Comparison of ENCODE assay signal across 15 cellular contexts in genomic region chr16:88495268-88495772, GRCh38.
"Had no signal": no experiment of that assay in that cellular context is flagged by ENCODE, and none has a peak within 500 bp of the region (broad histone marks: within the 10 kb centered on the region; RNA-seq: fewer than 3 reads in every experiment).

No MANE protein-coding gene starts in this region.

- ATAC-seq: body of pancreas had no signal

- H3K36me3 ChIP-seq: left ventricle myocardium inferior, tibial nerve, uterus had no signal

- H3K9me3 ChIP-seq: body of pancreas, left ventricle myocardium inferior, uterus had no signal

- H3K4me1 ChIP-seq: uterus had no signal

- H3K4me3 ChIP-seq: body of pancreas, dorsolateral prefrontal cortex, left ventricle myocardium inferior, tibial nerve, uterus had no signal

- H3K9me3 Mint-ChIP-seq: activated naive CD8-positive, alpha-beta T cell treated with anti-CD3 and anti-CD28 coated beads, Interleukin-2, amount 10 ng/mL, durations not matched to agents 7 days and 5 days; activated T-helper 1 cell treated with anti-CD3 and anti-CD28 coated beads, Interleukin-12 subunit alpha, Interleukin-12 subunit beta, Interleukin-2, Interleukin-4 antibody, amounts not matched to agents 30 ng/mL and 10 ng/mL and 1 ng/mL, durations not matched to agents 14 hours and 24 hours and 36 hours; stimulated activated naive CD8-positive, alpha-beta T cell treated with anti-CD3 and anti-CD28 coated beads, Interleukin-15, Interleukin-2, amounts not matched to agents 100 ng/mL and 50 ng/mL, for 24 hours had no signal

- H3K4me3 Mint-ChIP-seq: activated naive CD8-positive, alpha-beta T cell treated with anti-CD3 and anti-CD28 coated beads, Interleukin-2, amount 10 ng/mL, durations not matched to agents 7 days and 5 days; activated T-helper 1 cell treated with anti-CD3 and anti-CD28 coated beads, Interleukin-12 subunit alpha, Interleukin-12 subunit beta, Interleukin-2, Interleukin-4 antibody, amounts not matched to agents 30 ng/mL and 10 ng/mL and 1 ng/mL, durations not matched to agents 14 hours and 24 hours and 36 hours; stimulated activated naive CD8-positive, alpha-beta T cell treated with anti-CD3 and anti-CD28 coated beads, Interleukin-15, Interleukin-2, amounts not matched to agents 100 ng/mL and 50 ng/mL, for 24 hours had no signal

- H3K4me1 Mint-ChIP-seq: activated naive CD8-positive, alpha-beta T cell treated with anti-CD3 and anti-CD28 coated beads, Interleukin-2, amount 10 ng/mL, durations not matched to agents 7 days and 5 days had no signal

- H3K27me3 Mint-ChIP-seq: activated naive CD8-positive, alpha-beta T cell treated with anti-CD3 and anti-CD28 coated beads, Interleukin-2, amount 10 ng/mL, durations not matched to agents 7 days and 5 days; stimulated activated naive CD8-positive, alpha-beta T cell treated with anti-CD3 and anti-CD28 coated beads, Interleukin-15, Interleukin-2, amounts not matched to agents 100 ng/mL and 50 ng/mL, for 24 hours had no signal

- H3K36me3 Mint-ChIP-seq: activated naive CD8-positive, alpha-beta T cell treated with anti-CD3 and anti-CD28 coated beads, Interleukin-2, amount 10 ng/mL, durations not matched to agents 7 days and 5 days had no signal

- H3K27me3 ChIP-seq: body of pancreas, dorsolateral prefrontal cortex, uterus had no signal

- H3K27ac ChIP-seq: body of pancreas, dorsolateral prefrontal cortex, left ventricle myocardium inferior, tibial nerve, uterus had no signal

- DNase-seq: activated CD4-positive, alpha-beta T cell treated with anti-CD3 and anti-CD28 coated beads, Interleukin-2, amount 50 U/mL, for 1 hour; activated CD4-positive, CD25-positive, alpha-beta regulatory T cell treated with anti-CD3 and anti-CD28 coated beads, Interleukin-2, amount 50 U/mL, for 72 hours; activated naive CD8-positive, alpha-beta T cell treated with anti-CD3 and anti-CD28 coated beads, Interleukin-2, amount 10 ng/mL, durations not matched to agents 7 days and 5 days; body of pancreas; caudate nucleus; dorsolateral prefrontal cortex; kidney; left ventricle myocardium inferior; mammary epithelial cell; midbrain; stimulated activated CD4-positive, alpha-beta T cell treated with anti-CD3 and anti-CD28 coated beads, Interleukin-2, amount 100 ng/mL, for 24 hours; uterus had no signal

- H3K27ac Mint-ChIP-seq: activated naive CD8-positive, alpha-beta T cell treated with anti-CD3 and anti-CD28 coated beads, Interleukin-2, amount 10 ng/mL, durations not matched to agents 7 days and 5 days; activated T-helper 1 cell treated with anti-CD3 and anti-CD28 coated beads, Interleukin-12 subunit alpha, Interleukin-12 subunit beta, Interleukin-2, Interleukin-4 antibody, amounts not matched to agents 30 ng/mL and 10 ng/mL and 1 ng/mL, durations not matched to agents 14 hours and 24 hours and 36 hours; stimulated activated naive CD8-positive, alpha-beta T cell treated with anti-CD3 and anti-CD28 coated beads, Interleukin-15, Interleukin-2, amounts not matched to agents 100 ng/mL and 50 ng/mL, for 24 hours had no signal
